In the genomic region with DNA sequence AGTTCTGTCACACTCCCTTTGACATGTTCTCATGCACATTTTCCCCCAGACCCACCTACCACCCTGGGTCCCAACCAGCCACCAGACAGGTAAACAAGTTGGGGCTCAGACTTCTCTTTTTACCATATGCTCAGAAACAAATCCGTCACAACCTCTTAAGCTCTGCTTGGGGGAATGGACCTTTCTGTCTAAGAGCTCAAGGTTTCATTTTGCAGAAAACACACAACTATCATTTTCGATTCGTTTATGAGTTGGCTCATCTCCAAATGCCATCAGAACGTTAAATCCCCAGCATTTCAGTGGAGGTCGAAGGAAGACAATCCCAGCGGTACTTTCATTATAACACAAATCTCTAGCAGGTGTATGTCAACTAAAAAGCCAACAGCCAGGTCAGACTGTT, we compare ENCODE assay signal across 36 cellular contexts.
"Had no signal": no experiment of that assay in that cellular context is flagged by ENCODE, and none has a peak within 500 bp of the region (broad histone marks: within the 10 kb centered on the region; RNA-seq: fewer than 3 reads in every experiment).

No MANE protein-coding gene starts in this region.

- H3K36me3 Mint-ChIP-seq: activated naive CD8-positive, alpha-beta T cell treated with anti-CD3 and anti-CD28 coated beads for 36 hours; brain; immature natural killer cell; mesothelial cell of epicardium; naive B cell; WTC11 had no signal

- H3K4me3 Mint-ChIP-seq: activated CD4-positive, alpha-beta T cell treated with anti-CD3 and anti-CD28 coated beads for 36 hours; activated naive CD8-positive, alpha-beta T cell treated with anti-CD3 and anti-CD28 coated beads for 36 hours; activated T-cell treated with anti-CD3 and anti-CD28 coated beads, Interleukin-2, amount 50 U/mL, for 72 hours; brain; effector memory CD8-positive, alpha-beta T cell; immature natural killer cell; mesothelial cell of epicardium; nephron progenitor cell; stimulated activated naive B cell treated with anti-CD40 and anti-IgM and Interleukin-4, amounts not matched to agents 10 μg/mL and 1 μg/mL and 100 μg/mL, for 72 hours; WTC11 had no signal

- H3K9me3 Mint-ChIP-seq: activated naive CD8-positive, alpha-beta T cell treated with anti-CD3 and anti-CD28 coated beads for 36 hours; activated T-cell treated with anti-CD3 and anti-CD28 coated beads, Interleukin-2, amount 50 U/mL, for 72 hours; effector memory CD8-positive, alpha-beta T cell; immature natural killer cell; mesothelial cell of epicardium; nephron progenitor cell had no signal

- H3K9me3 ChIP-seq: adrenal gland, heart left ventricle, neutrophil, ovary, prostate gland, sigmoid colon, stomach, thyroid gland, upper lobe of left lung, vagina had no signal

- ATAC-seq: activated CD4-positive, alpha-beta T cell treated with anti-CD3 and anti-CD28 coated beads for 36 hours; activated T-cell treated with anti-CD3 and anti-CD28 coated beads, Interleukin-2, amount 50 U/mL, for 72 hours; effector memory CD8-positive, alpha-beta T cell; heart left ventricle; stimulated activated naive B cell treated with anti-CD40 and anti-IgM and Interleukin-4, amounts not matched to agents 10 μg/mL and 1 μg/mL and 100 μg/mL, for 72 hours; WTC11 had no signal

- H3K4me1 ChIP-seq: adrenal gland, prostate gland, sigmoid colon, thyroid gland, upper lobe of left lung, vagina had no signal

- H3K27me3 ChIP-seq: adrenal gland, cardiac muscle cell, dorsolateral prefrontal cortex, foreskin keratinocyte, heart left ventricle, ovary, sigmoid colon, stomach, thyroid gland, upper lobe of left lung, vagina had no signal

- H3K4me2 ChIP-seq: smooth muscle cell had no signal

- DNase-seq: activated CD4-positive, alpha-beta T cell treated with anti-CD3 and anti-CD28 coated beads for 36 hours; activated CD4-positive, alpha-beta T cell treated with anti-CD3 and anti-CD28 coated beads, Interleukin-2, amount 50 U/mL, for 4 hours; activated naive CD4-positive, alpha-beta T cell; activated naive CD8-positive, alpha-beta T cell treated with anti-CD3 and anti-CD28 coated beads for 36 hours; activated T-cell treated with anti-CD3 and anti-CD28 coated beads for 4 hours; activated T-cell treated with anti-CD3 and anti-CD28 coated beads, Interleukin-2, amount 50 U/mL, for 72 hours; adrenal gland; aorta; cerebellar nuclear complex; dorsolateral prefrontal cortex; effector memory CD8-positive, alpha-beta T cell; foreskin keratinocyte; heart left ventricle; hypothalamus; immature natural killer cell; kidney; naive B cell; nephron progenitor cell; ovary; retina; sigmoid colon; stimulated activated CD4-positive, alpha-beta T cell treated with anti-CD3 and anti-CD28 coated beads, Interleukin-2, amount 100 ng/mL, for 24 hours; stimulated activated naive B cell treated with anti-CD40 and anti-IgM and Interleukin-4, amounts not matched to agents 10 μg/mL and 1 μg/mL and 100 μg/mL, for 72 hours; stomach; T1000; thyroid gland; upper lobe of left lung had no signal

- H3K4me3 ChIP-seq: adrenal gland, cardiac muscle cell, coronary artery, dorsolateral prefrontal cortex, heart left ventricle, ovary, prostate gland, sigmoid colon, smooth muscle cell, stomach, thyroid gland, upper lobe of left lung, vagina had no signal

- H3K27ac Mint-ChIP-seq: activated CD4-positive, alpha-beta T cell treated with anti-CD3 and anti-CD28 coated beads for 36 hours; activated naive CD8-positive, alpha-beta T cell treated with anti-CD3 and anti-CD28 coated beads for 36 hours; activated T-cell treated with anti-CD3 and anti-CD28 coated beads, Interleukin-2, amount 50 U/mL, for 72 hours; brain; immature natural killer cell; mesothelial cell of epicardium; nephron progenitor cell; stimulated activated naive B cell treated with anti-CD40 and anti-IgM and Interleukin-4, amounts not matched to agents 10 μg/mL and 1 μg/mL and 100 μg/mL, for 72 hours; WTC11 had no signal

- H3K27me3 Mint-ChIP-seq: activated CD4-positive, alpha-beta T cell treated with anti-CD3 and anti-CD28 coated beads for 36 hours; activated naive CD8-positive, alpha-beta T cell treated with anti-CD3 and anti-CD28 coated beads for 36 hours had no signal

- H3K4me1 Mint-ChIP-seq: activated CD4-positive, alpha-beta T cell treated with anti-CD3 and anti-CD28 coated beads for 36 hours; activated naive CD8-positive, alpha-beta T cell treated with anti-CD3 and anti-CD28 coated beads for 36 hours; immature natural killer cell; mesothelial cell of epicardium had no signal

- H3K36me3 ChIP-seq: adrenal gland, cardiac muscle cell, heart left ventricle, neutrophil, ovary, prostate gland, sigmoid colon, stomach, thyroid gland, upper lobe of left lung, vagina had no signal

- H3K27ac ChIP-seq: adrenal gland, cardiac muscle cell, coronary artery, dorsolateral prefrontal cortex, heart left ventricle, neutrophil, ovary, prostate gland, sigmoid colon, stomach, thyroid gland, upper lobe of left lung, vagina had no signal
